ENCODE assay signal across 8 cellular contexts in genomic region chr6:166341915-166342292, GRCh38. TPM values are rescaled to one million over a fixed set of nuclear protein-coding genes. Genes with fewer than 3 reads are reported as not detected.
A peak's percentile ranks its signal among the peaks of the same experiment; 100 is the strongest.
DNase-seq lines count a peak whose midpoint lies in the region; ATAC-seq and TF ChIP-seq lines count a peak whose summit lies in the region.

No MANE protein-coding gene starts in this region.

- H3K4me3 Mint-ChIP-seq in endodermal cell (peak overlapping the region; percentile 78), nephron (peak overlapping the region; percentile 93 to 99 (median 95))

- H3K4me1 ChIP-seq in SJSA1 (replicated peaks) = peaks cover 14% of the 10 kb centered on the region
- H3K4me1 ChIP-seq in endodermal cell (ENCODE audit: control insufficient read depth, insufficient read depth, low read length) = no peaks in the 10 kb centered on the region

- H3K27me3 Mint-ChIP-seq in endodermal cell (ENCODE audit: insufficient read depth) = no peaks in the 10 kb centered on the region
- H3K27me3 Mint-ChIP-seq in nephron (ENCODE audit: low read depth) = peaks cover 5% of the 10 kb centered on the region

- H3K27me3 ChIP-seq in SJSA1 (replicated peaks) (no peaks in the 10 kb centered on the region), endodermal cell (ENCODE audit: control insufficient read depth, insufficient read depth, low read length, poor library complexity, severe bottlenecking) (no peaks in the 10 kb centered on the region)

- peak overlapping the region; percentile 96 for H3K4me3 ChIP-seq in SJSA1
- H3K4me3 ChIP-seq in endodermal cell (ENCODE audit: low read length) = peak overlapping the region; percentile 96

- peaks cover 11% of the 10 kb centered on the region for H3K4me1 Mint-ChIP-seq in endodermal cell
- H3K4me1 Mint-ChIP-seq in nephron = peaks cover 31% of the 10 kb centered on the region

- H3K27ac Mint-ChIP-seq in endodermal cell = peak overlapping the region; percentile 90
- H3K27ac Mint-ChIP-seq in nephron = peak overlapping the region; percentile 77 to 88 (median 83)

- TF ChIP-seq POLR2A in GM18505 (IDR thresholded peaks at IDR 0.05; ENCODE audit: borderline replicate concordance, extremely low read depth, insufficient read depth, insufficient read length) = no peak

- H3K27ac ChIP-seq in SJSA1 = peak overlapping the region; percentile 95
- H3K27ac ChIP-seq in endodermal cell (ENCODE audit: low read depth, low read length) = peak overlapping the region; percentile 69

- H3K36me3 Mint-ChIP-seq in endodermal cell (ENCODE audit: low read depth) (peaks cover 9% of the 10 kb centered on the region), nephron (ENCODE audit: low read depth) (peaks cover 7% of the 10 kb centered on the region)

- 0 to 1% methylated on average over 8 to 12 of the region's 12 CpGs for WGBS in endodermal cell (ENCODE audit: insufficient coverage in 1 of 2, insufficient read length in 1 of 2), 2 experiments

- DNase-seq in SJSA1 (ENCODE audit: low read depth in 1 of 2, low spot score in 2 of 2) (no peak), endodermal cell (no peak)
- DNase-seq in activated effector memory CD4-positive, alpha-beta T cell treated with anti-CD3 and anti-CD28 coated beads, Interleukin-2, amount 50 U/mL, for 16 hours = no peak

- peak; percentile 1 for ATAC-seq in GM21723 (IDR thresholded peaks at IDR 0.05; ENCODE audit: unreplicated experiment)
- no peak for ATAC-seq in HG02678 (IDR thresholded peaks at IDR 0.05; ENCODE audit: unreplicated experiment)
- no peak for ATAC-seq in HG03196 (IDR thresholded peaks at IDR 0.05; ENCODE audit: unreplicated experiment)
- ATAC-seq in GM18505 (IDR thresholded peaks at IDR 0.05; ENCODE audit: unreplicated experiment) = no peak

- H3K9me3 Mint-ChIP-seq in endodermal cell (no peaks in the 10 kb centered on the region), nephron (no peaks in the 10 kb centered on the region)

- peaks cover 46% of the 10 kb centered on the region for H3K36me3 ChIP-seq in SJSA1
- peaks cover 22% of the 10 kb centered on the region for H3K36me3 ChIP-seq in endodermal cell (ENCODE audit: control insufficient read depth, insufficient read depth, low read length)

- H3K9ac ChIP-seq in endodermal cell (ENCODE audit: extremely low read depth, low read length, poor library complexity, severe bottlenecking) = peak overlapping the region; percentile 93

- TF ChIP-seq CTCF in endodermal cell (conservative IDR thresholded peaks at IDR 0.05) (no peak), nephron (IDR thresholded peaks at IDR 0.05; ENCODE audit: unreplicated experiment in 3 of 3) (no peak)

- H3K9me3 ChIP-seq in SJSA1 (replicated peaks) (no peaks in the 10 kb centered on the region), endodermal cell (ENCODE audit: control insufficient read depth, low read length) (no peaks in the 10 kb centered on the region)

RNA-seq across cellular contexts. Expression of gene SFT2D1, which starts 0.4 kb away (rescaled TPM):
- 88.2 and 101 TPM in 2 replicates for total RNA-seq in SJSA1 (2014; rRNA removed; shearing (Covaris generic))
- total RNA-seq in endodermal cell = 10 to 100 TPM; 42.4 to 53.9 TPM
- 52.4 TPM for polyA plus RNA-seq in endodermal cell (2013, experiment 1 of 2)
- polyA plus RNA-seq in endodermal cell (2013, experiment 2 of 2) = 51.3 TPM

RNA-seq across cellular contexts. Expression of gene PRR18, which starts 33.7 kb away (rescaled TPM):
- 0.76 and 1.0 TPM in 2 replicates for total RNA-seq in SJSA1 (2014; rRNA removed; shearing (Covaris generic))
- under 1 TPM; 0.09 to 0.42 TPM for total RNA-seq in endodermal cell
- not detected for polyA plus RNA-seq in endodermal cell (2013, experiment 1 of 2)
- polyA plus RNA-seq in endodermal cell (2013, experiment 2 of 2) = not detected

RNA-seq across cellular contexts. Expression of gene MPC1, which starts 40.8 kb away (rescaled TPM):
- 87.8 and 127 TPM in 2 replicates for total RNA-seq in SJSA1 (2014; rRNA removed; shearing (Covaris generic))
- 1 to 10 TPM; 8.2 to 8.7 TPM for total RNA-seq in endodermal cell
- 26.6 TPM for polyA plus RNA-seq in endodermal cell (2013, experiment 1 of 2)
- 30.0 TPM for polyA plus RNA-seq in endodermal cell (2013, experiment 2 of 2)
